Comparison of ENCODE assay signal across 10 cellular contexts in genomic region chr16:89246383-89246902, GRCh38. TPM values are rescaled to one million over a fixed set of nuclear protein-coding genes. Genes with fewer than 3 reads are reported as not detected.
DNase-seq lines count a peak whose midpoint lies in the region; ATAC-seq and TF ChIP-seq lines count a peak whose summit lies in the region.
"Had no signal": no experiment of that assay in that cellular context is flagged by ENCODE, and none has a peak within 500 bp of the region (broad histone marks: within the 10 kb centered on the region; RNA-seq: fewer than 3 reads in every experiment).

No MANE protein-coding gene starts in this region.

- H3K9me2 ChIP-seq in hepatocyte (replicated peaks; ENCODE audit: insufficient read depth): no peaks in the 10 kb centered on the region

- no peaks in the 10 kb centered on the region for H3K27me3 ChIP-seq in hepatocyte

- H3K27ac ChIP-seq in hepatocyte (peak overlapping the region; percentile 67), caudate nucleus (ENCODE audit: low read depth, low read length) (no peak overlapping the region)

- peaks cover 8% of the 10 kb centered on the region for H3K9me3 Mint-ChIP-seq in activated CD4-positive, alpha-beta T cell treated with anti-CD3 and anti-CD28 coated beads for 36 hours (ENCODE audit: low read depth)
- H3K9me3 Mint-ChIP-seq in activated CD4-positive, alpha-beta memory T cell treated with anti-CD3 and anti-CD28 coated beads, Interleukin-2, amount 10 ng/mL, durations not matched to agents 7 days and 5 days: peaks cover 7% of the 10 kb centered on the region
- peaks cover 9% of the 10 kb centered on the region for H3K9me3 Mint-ChIP-seq in stimulated activated memory B cell treated with anti-CD40 and anti-IgM and Interleukin-4, amounts not matched to agents 10 μg/mL and 1 μg/mL and 100 μg/mL, for 72 hours

- H3K4me1 ChIP-seq in hepatocyte (ENCODE audit: insufficient read depth): peaks cover 6% of the 10 kb centered on the region

- no peaks in the 10 kb centered on the region for H3K9me3 ChIP-seq in hepatocyte (ENCODE audit: low read depth)

- TF ChIP-seq CTCF in hepatocyte (IDR thresholded peaks at IDR 0.05; ENCODE audit: poor library complexity): peak; percentile 7

- peaks cover 15% of the 10 kb centered on the region for H3K4me1 Mint-ChIP-seq in activated CD4-positive, alpha-beta T cell treated with anti-CD3 and anti-CD28 coated beads for 36 hours
- H3K4me1 Mint-ChIP-seq in activated CD4-positive, alpha-beta memory T cell treated with anti-CD3 and anti-CD28 coated beads, Interleukin-2, amount 10 ng/mL, durations not matched to agents 7 days and 5 days: peaks cover 16% of the 10 kb centered on the region
- peaks cover 14% of the 10 kb centered on the region for H3K4me1 Mint-ChIP-seq in stimulated activated memory B cell treated with anti-CD40 and anti-IgM and Interleukin-4, amounts not matched to agents 10 μg/mL and 1 μg/mL and 100 μg/mL, for 72 hours

- H3K79me2 ChIP-seq in hepatocyte: peaks cover 3% of the 10 kb centered on the region

- peak overlapping the region; percentile 93 for H2AFZ ChIP-seq in hepatocyte

- H3K36me3 Mint-ChIP-seq in activated CD4-positive, alpha-beta T cell treated with anti-CD3 and anti-CD28 coated beads for 36 hours (ENCODE audit: low read depth): peaks cover 10% of the 10 kb centered on the region
- peaks cover 4% of the 10 kb centered on the region for H3K36me3 Mint-ChIP-seq in activated CD4-positive, alpha-beta memory T cell treated with anti-CD3 and anti-CD28 coated beads, Interleukin-2, amount 10 ng/mL, durations not matched to agents 7 days and 5 days (ENCODE audit: low read depth)
- H3K36me3 Mint-ChIP-seq in stimulated activated memory B cell treated with anti-CD40 and anti-IgM and Interleukin-4, amounts not matched to agents 10 μg/mL and 1 μg/mL and 100 μg/mL, for 72 hours: peaks cover 10% of the 10 kb centered on the region

- ATAC-seq in activated CD4-positive, alpha-beta T cell treated with anti-CD3 and anti-CD28 coated beads for 36 hours: no peak
- ATAC-seq in stimulated activated memory B cell treated with anti-CD40 and anti-IgM and Interleukin-4, amounts not matched to agents 10 μg/mL and 1 μg/mL and 100 μg/mL, for 72 hours: no peak
- ATAC-seq in GM19328 (IDR thresholded peaks at IDR 0.05; ENCODE audit: unreplicated experiment): no peak

- WGBS in hepatocyte (ENCODE audit: low lambda C conversion rate, missing lambda C conversion rate): 73% methylated on average over 7 of the region's 13 CpGs

- H3K4me3 ChIP-seq in hepatocyte: peak overlapping the region; percentile 46

- peak overlapping the region; percentile 99 for H3K4me2 ChIP-seq in hepatocyte

- H3K4me3 Mint-ChIP-seq in activated CD4-positive, alpha-beta T cell treated with anti-CD3 and anti-CD28 coated beads for 36 hours: peak overlapping the region; percentile 71
- peak overlapping the region; percentile 43 for H3K4me3 Mint-ChIP-seq in activated CD4-positive, alpha-beta memory T cell treated with anti-CD3 and anti-CD28 coated beads, Interleukin-2, amount 10 ng/mL, durations not matched to agents 7 days and 5 days
- peak overlapping the region; percentile 67 for H3K4me3 Mint-ChIP-seq in stimulated activated memory B cell treated with anti-CD40 and anti-IgM and Interleukin-4, amounts not matched to agents 10 μg/mL and 1 μg/mL and 100 μg/mL, for 72 hours

- DNase-seq in activated CD4-positive, alpha-beta T cell treated with anti-CD3 and anti-CD28 coated beads for 36 hours: no peak
- no peak for DNase-seq in activated CD4-positive, alpha-beta T cell treated with anti-CD3 and anti-CD28 coated beads for 4 hours
- no peak for DNase-seq in activated CD4-positive, alpha-beta memory T cell treated with anti-CD3 and anti-CD28 coated beads, Interleukin-2, amount 10 ng/mL, durations not matched to agents 7 days and 5 days
- DNase-seq in hepatocyte (ENCODE audit: low spot score) (no peak), NCI-H2227 (lab: John Stamatoyannopoulos, UW; ENCODE audit: unreplicated experiment) (no peak), caudate nucleus (lab: John Stamatoyannopoulos, UW) (no peak)

- H3K27ac Mint-ChIP-seq in activated CD4-positive, alpha-beta T cell treated with anti-CD3 and anti-CD28 coated beads for 36 hours: no peak overlapping the region
- no peak overlapping the region for H3K27ac Mint-ChIP-seq in activated CD4-positive, alpha-beta memory T cell treated with anti-CD3 and anti-CD28 coated beads, Interleukin-2, amount 10 ng/mL, durations not matched to agents 7 days and 5 days
- no peak overlapping the region for H3K27ac Mint-ChIP-seq in stimulated activated memory B cell treated with anti-CD40 and anti-IgM and Interleukin-4, amounts not matched to agents 10 μg/mL and 1 μg/mL and 100 μg/mL, for 72 hours

- CTCF ChIA-PET in activated CD4-positive, alpha-beta T cell treated with anti-CD3 and anti-CD28 coated beads for 36 hours (lab: Charles Lee): interaction anchor here (0.5 to 1.2 kb wide), 2 partner anchors 38 to 310 kb away, joined by 3 to 4 read pairs; no protein-coding TSS in a partner anchor
- CTCF ChIA-PET in activated CD4-positive, alpha-beta memory T cell treated with anti-CD3 and anti-CD28 coated beads, Interleukin-2, amount 10 ng/mL, durations not matched to agents 7 days and 5 days (lab: Charles Lee): interaction anchor here (1.5 kb wide), 1 partner anchor 388 kb away, joined by 6 read pairs; no protein-coding TSS in a partner anchor

- intact Hi-C loops in activated CD4-positive, alpha-beta T cell treated with anti-CD3 and anti-CD28 coated beads for 36 hours (cut with DNase I, micrococcal nuclease): loop anchor here in 1 of 2 experiments (2.0 to 10.0 kb wide), 4 partner anchors 331 to 1292 kb away; partner anchors contain the start of genes BANP, CPNE7, SPATA2L and ZFPM1

- H3K36me3 ChIP-seq in hepatocyte (replicated peaks; ENCODE audit: insufficient read depth, low read depth): no peaks in the 10 kb centered on the region

- no peaks in the 10 kb centered on the region for H4K20me1 ChIP-seq in hepatocyte (ENCODE audit: insufficient read depth, poor library complexity, severe bottlenecking)

- no peaks in the 10 kb centered on the region for H3K27me3 Mint-ChIP-seq in activated CD4-positive, alpha-beta T cell treated with anti-CD3 and anti-CD28 coated beads for 36 hours
- H3K27me3 Mint-ChIP-seq in activated CD4-positive, alpha-beta memory T cell treated with anti-CD3 and anti-CD28 coated beads, Interleukin-2, amount 10 ng/mL, durations not matched to agents 7 days and 5 days: peaks cover 3% of the 10 kb centered on the region
- H3K27me3 Mint-ChIP-seq in stimulated activated memory B cell treated with anti-CD40 and anti-IgM and Interleukin-4, amounts not matched to agents 10 μg/mL and 1 μg/mL and 100 μg/mL, for 72 hours: no peaks in the 10 kb centered on the region

- POLR2A ChIA-PET in activated CD4-positive, alpha-beta T cell treated with anti-CD3 and anti-CD28 coated beads for 36 hours (lab: Charles Lee): no interaction called here
- POLR2A ChIA-PET in activated CD4-positive, alpha-beta memory T cell treated with anti-CD3 and anti-CD28 coated beads, Interleukin-2, amount 10 ng/mL, durations not matched to agents 7 days and 5 days (lab: Charles Lee): interaction anchor here (1.3 to 2.3 kb wide), 3 partner anchors 13 to 261 kb away, joined by 3 to 9 read pairs (median 5); no protein-coding TSS in a partner anchor

RNA-seq across cellular contexts. Expression of gene ZNF778, which starts 28.9 kb away (rescaled TPM):
- 1 to 10 TPM; 4.7 to 5.0 TPM for total RNA-seq in activated CD4-positive, alpha-beta T cell treated with anti-CD3 and anti-CD28 coated beads for 36 hours
- total RNA-seq in activated CD4-positive, alpha-beta memory T cell treated with anti-CD3 and anti-CD28 coated beads, Interleukin-2, amount 10 ng/mL, durations not matched to agents 7 days and 5 days: 1 to 10 TPM; 6.6 to 6.8 TPM
- total RNA-seq in hepatocyte: 2.9 and 6.4 TPM in 2 replicates
- polyA plus RNA-seq in hepatocyte: 1.3 and 3.6 TPM in 2 replicates

RNA-seq across cellular contexts. Expression of gene SLC22A31, which starts 46.1 kb away (rescaled TPM):
- total RNA-seq in activated CD4-positive, alpha-beta T cell treated with anti-CD3 and anti-CD28 coated beads for 36 hours: 1 to 10 TPM in 1 of 2 experiments, under 1 TPM in 1; 0.49 to 1.3 TPM
- total RNA-seq in activated CD4-positive, alpha-beta memory T cell treated with anti-CD3 and anti-CD28 coated beads, Interleukin-2, amount 10 ng/mL, durations not matched to agents 7 days and 5 days: under 1 TPM; 0.23 to 0.53 TPM
- total RNA-seq in hepatocyte: 1.6 and 2.2 TPM in 2 replicates
- polyA plus RNA-seq in hepatocyte: 1.4 and 12.1 TPM in 2 replicates
- total RNA-seq: glomerular endothelial cell, HT1080 had no signal
